Comparison of ENCODE assay signal across 13 cellular contexts in the genomic region with DNA sequence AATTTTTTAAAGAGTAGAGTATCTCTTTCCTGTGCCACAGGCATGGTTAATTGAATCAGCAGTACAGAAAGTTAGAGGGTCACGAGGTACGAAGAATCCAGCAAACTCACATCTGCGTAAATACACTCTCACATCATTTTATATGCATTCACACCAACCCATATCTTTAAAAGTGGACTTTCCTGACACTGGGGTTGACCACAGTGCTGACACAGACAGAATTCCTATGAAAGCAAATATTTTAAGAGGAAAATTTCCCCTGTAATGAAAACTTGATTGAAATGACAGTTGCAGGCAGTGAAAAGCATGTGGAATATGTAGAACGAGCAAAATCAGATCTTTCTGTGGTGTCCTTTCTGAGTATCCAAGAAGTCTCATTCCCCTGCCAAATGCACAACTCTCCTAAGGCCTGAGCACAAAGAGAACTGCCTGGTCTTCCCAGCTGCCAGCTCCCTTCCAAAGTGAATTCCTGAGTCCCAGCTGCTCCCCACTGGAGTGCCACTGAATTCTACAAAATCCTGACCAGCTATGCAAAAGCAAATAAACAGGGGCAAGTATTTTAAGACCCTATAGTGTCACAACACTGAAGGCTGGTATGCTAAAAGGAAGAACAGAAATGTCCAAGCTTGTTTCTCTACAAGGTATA. TPM values are rescaled to one million over a fixed set of nuclear protein-coding genes. Genes with fewer than 3 reads are reported as not detected.
DNase-seq lines count a peak whose midpoint lies in the region; ATAC-seq and TF ChIP-seq lines count a peak whose summit lies in the region.
"Had no signal": no experiment of that assay in that cellular context is flagged by ENCODE, and none has a peak within 500 bp of the region (broad histone marks: within the 10 kb centered on the region; RNA-seq: fewer than 3 reads in every experiment).

No MANE protein-coding gene starts in this region.

- no peaks in the 10 kb centered on the region for H3K36me3 ChIP-seq in left ventricle myocardium inferior
- H3K36me3 ChIP-seq in subcutaneous abdominal adipose tissue (ENCODE audit: control insufficient read depth in 5 of 5, insufficient read depth in 5 of 5, low read length in 5 of 5) = no peaks in the 10 kb centered on the region
- H3K36me3 ChIP-seq: vagina had no signal

- H3K27ac Mint-ChIP-seq in activated CD4-positive, alpha-beta T cell treated with anti-CD3 and anti-CD28 coated beads, Interleukin-2, amount 10 ng/mL, durations not matched to agents 24 days and 14 days = peak overlapping the region; percentile 94
- peak overlapping the region; percentile 99 for H3K27ac Mint-ChIP-seq in activated T-helper 17 cell treated with anti-CD3 and anti-CD28 coated beads, Interleukin-2, amount 50 U/mL, for 72 hours

- H3K36me3 Mint-ChIP-seq in activated CD4-positive, alpha-beta T cell treated with anti-CD3 and anti-CD28 coated beads, Interleukin-2, amount 10 ng/mL, durations not matched to agents 24 days and 14 days (ENCODE audit: low read depth) = peaks cover 2% of the 10 kb centered on the region
- peaks cover 16% of the 10 kb centered on the region for H3K36me3 Mint-ChIP-seq in activated T-helper 17 cell treated with anti-CD3 and anti-CD28 coated beads, Interleukin-2, amount 50 U/mL, for 72 hours (ENCODE audit: low read depth)

- H3K9ac ChIP-seq in subcutaneous abdominal adipose tissue (ENCODE audit: low read length in 5 of 5) = no peak overlapping the region
- H3K9ac ChIP-seq: KMS-11 had no signal

- H3K9me3 Mint-ChIP-seq in activated CD4-positive, alpha-beta T cell treated with anti-CD3 and anti-CD28 coated beads, Interleukin-2, amount 10 ng/mL, durations not matched to agents 24 days and 14 days = no peaks in the 10 kb centered on the region
- H3K9me3 Mint-ChIP-seq in activated T-helper 17 cell treated with anti-CD3 and anti-CD28 coated beads, Interleukin-2, amount 50 U/mL, for 72 hours = peaks cover 3% of the 10 kb centered on the region

- DNase-seq in activated CD4-positive, alpha-beta T cell treated with anti-CD3 and anti-CD28 coated beads, Interleukin-2, amount 10 ng/mL, durations not matched to agents 24 days and 14 days = no peak
- DNase-seq in activated CD4-positive, alpha-beta T cell treated with anti-CD3 and anti-CD28 coated beads for 48 hours = no peak
- DNase-seq in left ventricle myocardium inferior (peak; percentile 16), NCI-H1436 treated with DMSO at 0.1 percent for 48 hours (lab: John Stamatoyannopoulos, UW) (no peak), HuH-7 (ENCODE audit: low spot score) (no peak)
- DNase-seq: aorta, NCI-H774 had no signal

- H3K9me3 ChIP-seq in left ventricle myocardium inferior (replicated peaks) (no peaks in the 10 kb centered on the region), subcutaneous abdominal adipose tissue (ENCODE audit: control insufficient read depth in 5 of 5, low read length in 5 of 5) (no peaks in the 10 kb centered on the region)
- H3K9me3 ChIP-seq: vagina had no signal

- H3K4me1 ChIP-seq in left ventricle myocardium inferior (peaks cover 21% of the 10 kb centered on the region), subcutaneous abdominal adipose tissue (ENCODE audit: control insufficient read depth in 5 of 5, insufficient read depth in 5 of 5, low read length in 5 of 5) (peaks cover 3 to 48% (median 21%) of the 10 kb centered on the region in 5 donors)

- H3K4me3 Mint-ChIP-seq in activated CD4-positive, alpha-beta T cell treated with anti-CD3 and anti-CD28 coated beads, Interleukin-2, amount 10 ng/mL, durations not matched to agents 24 days and 14 days = peak overlapping the region; percentile 23
- H3K4me3 Mint-ChIP-seq in activated T-helper 17 cell treated with anti-CD3 and anti-CD28 coated beads, Interleukin-2, amount 50 U/mL, for 72 hours = peak overlapping the region; percentile 88

- H3K27me3 ChIP-seq in left ventricle myocardium inferior (ENCODE audit: low read depth) (no peaks in the 10 kb centered on the region), subcutaneous abdominal adipose tissue (ENCODE audit: control insufficient read depth in 5 of 5, insufficient read depth in 4 of 5, low read length in 5 of 5) (no peaks in the 10 kb centered on the region)
- H3K27me3 ChIP-seq: vagina had no signal

- no peak for ATAC-seq in activated T-helper 17 cell treated with anti-CD3 and anti-CD28 coated beads, Interleukin-2, amount 50 U/mL, for 72 hours (replicated peaks)
- no peak for ATAC-seq in HG02588 (IDR thresholded peaks at IDR 0.05; ENCODE audit: unreplicated experiment)

- intact Hi-C loops in activated CD4-positive, alpha-beta T cell treated with anti-CD3 and anti-CD28 coated beads, Interleukin-2, amount 10 ng/mL, durations not matched to agents 24 days and 14 days (cut with micrococcal nuclease) = loop anchor here (5.0 to 10.0 kb wide), 6 partner anchors 32 to 932 kb away; partner anchors contain the start of genes GEMIN8, OFD1, PRPS2 and TRAPPC2
- intact Hi-C loops in left ventricle myocardium inferior (cut with micrococcal nuclease) = no loop called here

- H3K4me3 ChIP-seq in left ventricle myocardium inferior (no peak overlapping the region), subcutaneous abdominal adipose tissue (ENCODE audit: low read depth in 1 of 5, low read length in 5 of 5) (no peak overlapping the region)
- H3K4me3 ChIP-seq: vagina had no signal

- H3K27me3 Mint-ChIP-seq in activated CD4-positive, alpha-beta T cell treated with anti-CD3 and anti-CD28 coated beads, Interleukin-2, amount 10 ng/mL, durations not matched to agents 24 days and 14 days = no peaks in the 10 kb centered on the region
- no peaks in the 10 kb centered on the region for H3K27me3 Mint-ChIP-seq in activated T-helper 17 cell treated with anti-CD3 and anti-CD28 coated beads, Interleukin-2, amount 50 U/mL, for 72 hours

- peaks cover 64% of the 10 kb centered on the region for H3K4me1 Mint-ChIP-seq in activated CD4-positive, alpha-beta T cell treated with anti-CD3 and anti-CD28 coated beads, Interleukin-2, amount 10 ng/mL, durations not matched to agents 24 days and 14 days
- H3K4me1 Mint-ChIP-seq in activated T-helper 17 cell treated with anti-CD3 and anti-CD28 coated beads, Interleukin-2, amount 50 U/mL, for 72 hours = peaks cover 27% of the 10 kb centered on the region

- peak overlapping the region; percentile 56 for H3K27ac ChIP-seq in left ventricle myocardium inferior (replicated peaks)
- H3K27ac ChIP-seq in subcutaneous abdominal adipose tissue (ENCODE audit: low read depth, low read length) = peak overlapping the region; percentile 13
- H3K27ac ChIP-seq: KMS-11 had no signal

- TF ChIP-seq CTCF in left ventricle myocardium inferior (IDR thresholded peaks at IDR 0.05; ENCODE audit: borderline replicate concordance) = no peak

RNA-seq across cellular contexts. Expression of gene FAM9C, which starts 50.5 kb away (rescaled TPM):
- total RNA-seq in activated CD4-positive, alpha-beta T cell treated with anti-CD3 and anti-CD28 coated beads, Interleukin-2, amount 10 ng/mL, durations not matched to agents 24 days and 14 days = not detected in 2 replicates
- total RNA-seq in activated T-helper 17 cell treated with anti-CD3 and anti-CD28 coated beads, Interleukin-2, amount 50 U/mL, for 72 hours = under 1 TPM in 1 of 2 donors, not detected in 1; 0.21 TPM
- total RNA-seq in left ventricle myocardium inferior = not detected
- total RNA-seq: aorta, mononuclear cell, vagina had no signal
